18 cellular contexts compared by ENCODE assay signal in the genomic region with DNA sequence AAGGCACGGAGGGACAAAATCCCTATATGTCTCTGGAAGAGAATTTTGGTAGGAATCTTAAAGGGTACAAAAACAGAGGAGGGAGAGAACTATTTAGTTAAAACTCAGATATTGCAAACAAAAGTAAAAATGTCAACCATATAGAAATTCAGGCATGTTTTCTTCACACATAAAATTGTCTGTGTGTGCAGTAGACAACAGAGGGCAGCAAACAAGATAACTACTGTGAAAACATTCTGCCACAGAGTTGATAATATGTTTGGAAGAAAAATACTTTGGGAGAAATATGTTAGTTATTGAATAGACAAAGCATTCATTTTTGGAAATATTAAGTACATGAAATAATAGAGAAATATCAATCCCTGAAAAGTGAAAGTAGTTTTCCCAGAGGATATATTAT. TPM values are rescaled to one million over a fixed set of nuclear protein-coding genes. Genes with fewer than 3 reads are reported as not detected.
DNase-seq lines count a peak whose midpoint lies in the region; ATAC-seq and TF ChIP-seq lines count a peak whose summit lies in the region.
"Had no signal": no experiment of that assay in that cellular context is flagged by ENCODE, and none has a peak within 500 bp of the region (broad histone marks: within the 10 kb centered on the region; RNA-seq: fewer than 3 reads in every experiment).

No MANE protein-coding gene starts in this region.

- no peaks in the 10 kb centered on the region for H3K9me3 ChIP-seq in neural progenitor cell (ENCODE audit: low read depth)
- no peaks in the 10 kb centered on the region for H3K9me3 ChIP-seq in Caco-2
- H3K9me3 ChIP-seq in CD8-positive, alpha-beta T cell (ENCODE audit: low read length): no peaks in the 10 kb centered on the region
- H3K9me3 ChIP-seq: gastroesophageal sphincter, thoracic aorta had no signal

- no peak overlapping the region for H2AFZ ChIP-seq in neural progenitor cell (replicated peaks)

- intact Hi-C loops in Calu3 (cut with micrococcal nuclease; ENCODE audit: unreplicated experiment) (loop anchor here (5.0 kb wide), 1 partner anchor 93 kb away; no protein-coding TSS in a partner anchor), Caco-2 (cut with micrococcal nuclease; ENCODE audit: unreplicated experiment) (no loop called here)
- intact Hi-C loops in CD8-positive, alpha-beta T cell (cut with DNase I, micrococcal nuclease): no loop called here

- H3K79me2 ChIP-seq in neural progenitor cell (ENCODE audit: low read depth): no peaks in the 10 kb centered on the region

- no peak overlapping the region for H3K27ac ChIP-seq in neural progenitor cell
- H3K27ac ChIP-seq in CD8-positive, alpha-beta T cell (ENCODE audit: low read depth, low read length): no peak overlapping the region
- H3K27ac ChIP-seq: gastroesophageal sphincter, thoracic aorta had no signal

- CTCF ChIA-PET in Calu3 (lab: Charles Lee) (interaction anchor here (0.5 to 1.5 kb wide), 4 partner anchors 10 to 189 kb away, joined by 3 to 5 read pairs (median 3); no protein-coding TSS in a partner anchor), Caco-2 (lab: Charles Lee) (interaction anchor here (0.9 to 1.5 kb wide), 4 partner anchors 10 to 31 kb away, joined by 3 to 4 read pairs (median 4); no protein-coding TSS in a partner anchor)
- CTCF ChIA-PET in CD8-positive, alpha-beta T cell (lab: Charles Lee): no interaction called here

- TF ChIP-seq CTCF in Calu3 (IDR thresholded peaks at IDR 0.05; ENCODE audit: unreplicated experiment): no peak
- TF ChIP-seq CTCF in LNCAP (IDR thresholded peaks at IDR 0.05): peak; percentile 45; the same call in 1 of the 2 replicates
- TF ChIP-seq CTCF in cardiac fibroblast (IDR thresholded peaks at IDR 0.05; ENCODE audit: low read depth, low read length): peak; percentile 9
- TF ChIP-seq CTCF in neural progenitor cell (IDR thresholded peaks at IDR 0.05): peak; percentile 6
- TF ChIP-seq CTCF in Caco-2 (IDR thresholded peaks at IDR 0.05; ENCODE audit: insufficient read depth in 1 of 2, low read depth in 1 of 2, low read length in 1 of 2, severe bottlenecking in 1 of 2, unreplicated experiment in 1 of 2): peak in 1 of 2 experiments; percentile 24
- TF ChIP-seq CTCF in CD8-positive, alpha-beta T cell (IDR thresholded peaks at IDR 0.05): no peak

- H3K4me1 ChIP-seq in neural progenitor cell (peaks cover 7% of the 10 kb centered on the region), Caco-2 (peaks cover 44% of the 10 kb centered on the region)
- no peaks in the 10 kb centered on the region for H3K4me1 ChIP-seq in CD8-positive, alpha-beta T cell (ENCODE audit: insufficient read depth, low read length)
- H3K4me1 ChIP-seq: gastroesophageal sphincter had no signal

- no peak overlapping the region for H3K4me3 ChIP-seq in cardiac fibroblast (replicated peaks in 1 of 2; ENCODE audit: low read depth in 2 of 2, low read length in 2 of 2)
- no peak overlapping the region for H3K4me3 ChIP-seq in neural progenitor cell
- H3K4me3 ChIP-seq in Caco-2 (ENCODE audit: low read depth, low read length): no peak overlapping the region
- H3K4me3 ChIP-seq in CD8-positive, alpha-beta T cell (ENCODE audit: low read depth, low read length): no peak overlapping the region
- H3K4me3 ChIP-seq: gastroesophageal sphincter, lung, thoracic aorta had no signal

- ATAC-seq in CD8-positive, alpha-beta T cell: no peak
- ATAC-seq: gastroesophageal sphincter, right cardiac atrium had no signal

- H4K20me1 ChIP-seq in neural progenitor cell (ENCODE audit: low read depth): no peaks in the 10 kb centered on the region

- H3K27me3 Mint-ChIP-seq in Calu3 (ENCODE audit: unreplicated experiment) (no peaks in the 10 kb centered on the region), neural progenitor cell (ENCODE audit: insufficient read depth, low read depth) (peaks cover 12% of the 10 kb centered on the region), Caco-2 (ENCODE audit: insufficient read depth, unreplicated experiment) (no peaks in the 10 kb centered on the region)
- H3K27me3 Mint-ChIP-seq in CD8-positive, alpha-beta T cell (ENCODE audit: low read depth): no peaks in the 10 kb centered on the region
- H3K27me3 Mint-ChIP-seq: central memory CD8-positive, alpha-beta T cell; IgD-negative memory B cell had no signal

- H3K27ac Mint-ChIP-seq in Calu3 (ENCODE audit: unreplicated experiment) (peak overlapping the region; percentile 51), neural progenitor cell (no peak overlapping the region), Caco-2 (ENCODE audit: unreplicated experiment) (no peak overlapping the region)
- H3K27ac Mint-ChIP-seq in CD8-positive, alpha-beta T cell: no peak overlapping the region
- H3K27ac Mint-ChIP-seq: IgD-negative memory B cell had no signal

- H3K36me3 Mint-ChIP-seq in Calu3 (ENCODE audit: insufficient read depth, unreplicated experiment) (no peaks in the 10 kb centered on the region), neural progenitor cell (no peaks in the 10 kb centered on the region), Caco-2 (ENCODE audit: insufficient read depth, unreplicated experiment) (no peaks in the 10 kb centered on the region)
- peaks cover 81% of the 10 kb centered on the region for H3K36me3 Mint-ChIP-seq in CD8-positive, alpha-beta T cell
- H3K36me3 Mint-ChIP-seq: IgD-negative memory B cell had no signal

- H3F3A ChIP-seq in neural progenitor cell (ENCODE audit: low read depth): peaks cover 6% of the 10 kb centered on the region

- H3K4me3 Mint-ChIP-seq in Calu3 (ENCODE audit: low read depth, unreplicated experiment): no peak overlapping the region
- no peak overlapping the region for H3K4me3 Mint-ChIP-seq in neural progenitor cell
- no peak overlapping the region for H3K4me3 Mint-ChIP-seq in Caco-2 (ENCODE audit: unreplicated experiment)
- no peak overlapping the region for H3K4me3 Mint-ChIP-seq in CD8-positive, alpha-beta T cell
- H3K4me3 Mint-ChIP-seq: central memory CD8-positive, alpha-beta T cell; neural crest cell had no signal

- no peak overlapping the region for H3K9ac ChIP-seq in neural progenitor cell

- BruUV-seq in Calu3 (replicated peaks; lab: Mats Ljungman, UMichigan) (no TSS peak), Caco-2 (replicated peaks; lab: Mats Ljungman, UMichigan) (no TSS peak)

- H3K9me3 Mint-ChIP-seq in Calu3 (ENCODE audit: low read depth, unreplicated experiment): no peaks in the 10 kb centered on the region
- H3K9me3 Mint-ChIP-seq in neural progenitor cell: no peaks in the 10 kb centered on the region
- no peaks in the 10 kb centered on the region for H3K9me3 Mint-ChIP-seq in Caco-2 (ENCODE audit: unreplicated experiment)
- H3K9me3 Mint-ChIP-seq in CD8-positive, alpha-beta T cell: no peaks in the 10 kb centered on the region
- H3K9me3 Mint-ChIP-seq: central memory CD8-positive, alpha-beta T cell; IgD-negative memory B cell; neural crest cell had no signal

- POLR2A ChIA-PET in Caco-2 (lab: Charles Lee): no interaction called here
- POLR2A ChIA-PET in CD8-positive, alpha-beta T cell (lab: Charles Lee): no interaction called here

- DNase-seq in Calu3: no peak
- no peak for DNase-seq in cardiac fibroblast (ENCODE audit: low read depth in 2 of 2)
- DNase-seq in neural progenitor cell (ENCODE audit: low spot score): no peak
- DNase-seq in cerebellar cortex (ENCODE audit: low spot score): no peak
- DNase-seq in Caco-2: no peak
- DNase-seq in CD8-positive, alpha-beta T cell: no peak
- DNase-seq: activated T-cell treated with anti-CD3 and anti-CD28 coated beads, Interleukin-2, amount 50 U/mL, for 1 hour; NCI-H1105; NCI-H2227 treated with DMSO at 0.1 percent for 48 hours; right cardiac atrium; stimulated activated CD4-positive, alpha-beta T cell treated with anti-CD3 and anti-CD28 coated beads, Interleukin-1b, Interleukin-23, amount 100 ng/mL, for 48 hours had no signal

- no peak overlapping the region for H3K4me2 ChIP-seq in neural progenitor cell

- no peaks in the 10 kb centered on the region for H3K36me3 ChIP-seq in neural progenitor cell
- no peaks in the 10 kb centered on the region for H3K36me3 ChIP-seq in Caco-2 (ENCODE audit: control insufficient read depth, insufficient read depth, low read length)
- peaks cover 35% of the 10 kb centered on the region for H3K36me3 ChIP-seq in CD8-positive, alpha-beta T cell (ENCODE audit: insufficient read depth, low read length)
- H3K36me3 ChIP-seq: gastroesophageal sphincter, thoracic aorta had no signal

- H3K27me3 ChIP-seq in neural progenitor cell: peaks cover 12% of the 10 kb centered on the region
- no peaks in the 10 kb centered on the region for H3K27me3 ChIP-seq in Caco-2 (replicated peaks; ENCODE audit: control insufficient read depth, insufficient read depth, low read length)
- H3K27me3 ChIP-seq in CD8-positive, alpha-beta T cell (ENCODE audit: insufficient read depth, low read length): no peaks in the 10 kb centered on the region

- H3K4me1 Mint-ChIP-seq in Calu3 (ENCODE audit: low read depth, unreplicated experiment) (peaks cover 18% of the 10 kb centered on the region), neural progenitor cell (peaks cover 30% of the 10 kb centered on the region), Caco-2 (ENCODE audit: low read depth, unreplicated experiment) (peaks cover 59% of the 10 kb centered on the region)
- H3K4me1 Mint-ChIP-seq in CD8-positive, alpha-beta T cell (ENCODE audit: low read depth): peaks cover 7% of the 10 kb centered on the region

RNA-seq across cellular contexts. Expression of a gene that starts 56.2 kb away (rescaled TPM):
- total RNA-seq in Calu3 (2022): 29.4 and 37.1 TPM in 2 replicates
- total RNA-seq in neural progenitor cell (ENCODE audit: low replicate concordance): 23.4 and 26.2 TPM in 2 replicates
- 36.7 and 40.7 TPM in 2 replicates for total RNA-seq in Caco-2 (2022)
- total RNA-seq in CD8-positive, alpha-beta T cell: 10 to 100 TPM; 15.3 to 16.3 TPM

Comparison
In these comparisons a context has a peak if more than half of its experiments do, and no peak if none do; other contexts are left out.
1. CTCF ChIP-seq: peak in LNCAP (single experiment), cardiac fibroblast (single experiment) and neural progenitor cell (single experiment); none in Calu3 (single experiment) and CD8-positive, alpha-beta T cell (single experiment).